In genomic region chr17:48162946-48163506, GRCh38 we compare ENCODE assay signal across 12 cellular contexts. TPM values are rescaled to one million over a fixed set of nuclear protein-coding genes. Genes with fewer than 3 reads are reported as not detected.
DNase-seq lines count a peak whose midpoint lies in the region; ATAC-seq and TF ChIP-seq lines count a peak whose summit lies in the region.
"Had no signal": no experiment of that assay in that cellular context is flagged by ENCODE, and none has a peak within 500 bp of the region (broad histone marks: within the 10 kb centered on the region; RNA-seq: fewer than 3 reads in every experiment).

No MANE protein-coding gene starts in this region.

- H3K9me3 ChIP-seq in body of pancreas, result no peaks in the 10 kb centered on the region
- no peaks in the 10 kb centered on the region for H3K9me3 ChIP-seq in left ventricle myocardium inferior (replicated peaks)
- H3K9me3 ChIP-seq: testis had no signal

- peak overlapping the region; percentile 64 to 92 (median 88) for H3K27ac ChIP-seq in body of pancreas
- no peak overlapping the region for H3K27ac ChIP-seq in left ventricle myocardium inferior (replicated peaks)
- H3K27ac ChIP-seq: testis had no signal

- H3K4me1 Mint-ChIP-seq in natural killer cell, result peaks cover 10 to 12% of the 10 kb centered on the region in 2 donors
- H3K4me1 Mint-ChIP-seq in T-helper 2 cell treated with Interferon-gamma antibody and Interleukin-4, amounts not matched to agents 5 μg/mL and 100 μg/mL, for 36 hours (ENCODE audit: low read depth), result peaks cover 3% of the 10 kb centered on the region

- H3K4me1 ChIP-seq in body of pancreas, result peaks cover 61% of the 10 kb centered on the region
- no peaks in the 10 kb centered on the region for H3K4me1 ChIP-seq in left ventricle myocardium inferior
- H3K4me1 ChIP-seq: testis had no signal

- peaks cover 20% of the 10 kb centered on the region for H3K36me3 Mint-ChIP-seq in natural killer cell
- H3K36me3 Mint-ChIP-seq in T-helper 2 cell treated with Interferon-gamma antibody and Interleukin-4, amounts not matched to agents 5 μg/mL and 100 μg/mL, for 36 hours (ENCODE audit: low read depth), result peaks cover 45% of the 10 kb centered on the region

- intact Hi-C loops in body of pancreas (cut with DNase I), result no loop called here
- intact Hi-C loops in natural killer cell (cut with micrococcal nuclease), result no loop called here
- intact Hi-C loops in left ventricle myocardium inferior (cut with micrococcal nuclease), result no loop called here

- H3K36me3 ChIP-seq in body of pancreas (replicated peaks in 1 of 2; ENCODE audit: insufficient read depth in 1 of 2, low read depth in 2 of 2) (no peaks in the 10 kb centered on the region), left ventricle myocardium inferior (no peaks in the 10 kb centered on the region)

- H3K27me3 ChIP-seq in body of pancreas, result no peaks in the 10 kb centered on the region
- H3K27me3 ChIP-seq in left ventricle myocardium inferior (ENCODE audit: low read depth), result peaks cover 43% of the 10 kb centered on the region
- H3K27me3 ChIP-seq: testis had no signal

- ATAC-seq in body of pancreas, result peak; percentile 78
- no peak for ATAC-seq in natural killer cell
- ATAC-seq: left ventricle myocardium superior had no signal

- WGBS in body of pancreas, 2 donors, result 10 to 11% methylated on average over 5 of the region's 5 CpGs

- H3K27ac Mint-ChIP-seq in natural killer cell, result peak overlapping the region; percentile 53 to 54
- H3K27ac Mint-ChIP-seq in T-helper 2 cell treated with Interferon-gamma antibody and Interleukin-4, amounts not matched to agents 5 μg/mL and 100 μg/mL, for 36 hours, result no peak overlapping the region

- no peaks in the 10 kb centered on the region for H3K27me3 Mint-ChIP-seq in natural killer cell (ENCODE audit: low read depth in 2 of 2)
- H3K27me3 Mint-ChIP-seq in T-helper 2 cell treated with Interferon-gamma antibody and Interleukin-4, amounts not matched to agents 5 μg/mL and 100 μg/mL, for 36 hours (ENCODE audit: low read depth), result no peaks in the 10 kb centered on the region

- H3K4me3 ChIP-seq in body of pancreas, result no peak overlapping the region
- no peak overlapping the region for H3K4me3 ChIP-seq in left ventricle myocardium inferior
- H3K4me3 ChIP-seq: testis had no signal

- no peak overlapping the region for H3K4me3 Mint-ChIP-seq in natural killer cell
- H3K4me3 Mint-ChIP-seq in T-helper 2 cell treated with Interferon-gamma antibody and Interleukin-4, amounts not matched to agents 5 μg/mL and 100 μg/mL, for 36 hours, result no peak overlapping the region

- TF ChIP-seq CTCF in body of pancreas (IDR thresholded peaks at IDR 0.05) (no peak), natural killer cell (IDR thresholded peaks at IDR 0.05) (no peak), left ventricle myocardium inferior (IDR thresholded peaks at IDR 0.05; ENCODE audit: borderline replicate concordance) (no peak)

- peak; percentile 25 for DNase-seq in ELR (ENCODE audit: low read depth)
- peak; percentile 21 for DNase-seq in LHCN-M2 (ENCODE audit: low read depth)
- DNase-seq in body of pancreas, result peak; percentile 52 to 66 (median 57)
- DNase-seq in natural killer cell, result no peak
- no peak for DNase-seq in T-helper 2 cell treated with Interferon-gamma antibody and Interleukin-4, amounts not matched to agents 5 μg/mL and 100 μg/mL, for 36 hours (ENCODE audit: low spot score)
- no peak for DNase-seq in left ventricle myocardium inferior
- DNase-seq in SKM-1 (lab: John Stamatoyannopoulos, UW; ENCODE audit: unreplicated experiment), result no peak
- no peak for DNase-seq in CD1c-positive myeloid dendritic cell (ENCODE audit: extremely low spot score)
- DNase-seq: activated CD8-positive, alpha-beta memory T cell treated with anti-CD3 and anti-CD28 coated beads, Interleukin-2, amount 50 U/mL, for 48 hours; left ventricle myocardium superior; NCI-H446 treated with DMSO at 0.1 percent for 48 hours; testis had no signal

- no peak for TF ChIP-seq POLR2A in body of pancreas (IDR thresholded peaks at IDR 0.05)

- H3K9me3 Mint-ChIP-seq in natural killer cell, result no peaks in the 10 kb centered on the region
- no peaks in the 10 kb centered on the region for H3K9me3 Mint-ChIP-seq in T-helper 2 cell treated with Interferon-gamma antibody and Interleukin-4, amounts not matched to agents 5 μg/mL and 100 μg/mL, for 36 hours

RNA-seq across cellular contexts. Expression of gene SNX11, which starts 55.5 kb away (rescaled TPM):
- total RNA-seq in LHCN-M2 (2014; rRNA removed) (9.4 and 13.1 TPM in 2 replicates), body of pancreas (10 to 100 TPM in 1 of 2 donors, 1 to 10 TPM in 1; 5.4 to 10.9 TPM), natural killer cell (10 to 100 TPM; 22.4 to 43.2 (median 33.2) TPM), left ventricle myocardium inferior (11.3 TPM)
- polyA plus RNA-seq in LHCN-M2 (2012), result 19.1 TPM

Comparison
In these comparisons a context has a peak if more than half of its experiments do, and no peak if none do; other contexts are left out.
1. DNase-seq: peak in ELR (single experiment), LHCN-M2 (single experiment) and body of pancreas (4 of 4); none in natural killer cell (single experiment), T-helper 2 cell treated with Interferon-gamma antibody and Interleukin-4, amounts not matched to agents 5 μg/mL and 100 μg/mL, for 36 hours (single experiment), left ventricle myocardium inferior (single experiment), SKM-1 (single experiment) and CD1c-positive myeloid dendritic cell (single experiment).